1 cellular context compared by ENCODE assay signal in genomic region chr7:99002146-99002826, GRCh38.
TF ChIP-seq lines count a peak whose summit lies in the region.

No MANE protein-coding gene starts in this region.

TF ChIP-seq in WTC11, 78 proteins besides CTCF, POLR2A, EP300 and RAD21:
- TF ChIP-seq IRF2 (CRISPR knock-in tag; IDR thresholded peaks at IDR 0.05; ENCODE audit: borderline replicate concordance, low read depth) (no peak), ZMAT4 (CRISPR knock-in tag; IDR thresholded peaks at IDR 0.05) (no peak), ATF1 (CRISPR knock-in tag; IDR thresholded peaks at IDR 0.05) (no peak)
- TF ChIP-seq, protein P1, sequence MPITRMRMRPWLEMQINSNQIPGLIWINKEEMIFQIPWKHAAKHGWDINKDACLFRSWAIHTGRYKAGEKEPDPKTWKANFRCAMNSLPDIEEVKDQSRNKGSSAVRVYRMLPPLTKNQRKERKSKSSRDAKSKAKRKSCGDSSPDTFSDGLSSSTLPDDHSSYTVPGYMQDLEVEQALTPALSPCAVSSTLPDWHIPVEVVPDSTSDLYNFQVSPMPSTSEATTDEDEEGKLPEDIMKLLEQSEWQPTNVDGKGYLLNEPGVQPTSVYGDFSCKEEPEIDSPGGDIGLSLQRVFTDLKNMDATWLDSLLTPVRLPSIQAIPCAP (CRISPR knock-in tag; IDR thresholded peaks at IDR 0.05), result no peak
- TF ChIP-seq, protein P2, sequence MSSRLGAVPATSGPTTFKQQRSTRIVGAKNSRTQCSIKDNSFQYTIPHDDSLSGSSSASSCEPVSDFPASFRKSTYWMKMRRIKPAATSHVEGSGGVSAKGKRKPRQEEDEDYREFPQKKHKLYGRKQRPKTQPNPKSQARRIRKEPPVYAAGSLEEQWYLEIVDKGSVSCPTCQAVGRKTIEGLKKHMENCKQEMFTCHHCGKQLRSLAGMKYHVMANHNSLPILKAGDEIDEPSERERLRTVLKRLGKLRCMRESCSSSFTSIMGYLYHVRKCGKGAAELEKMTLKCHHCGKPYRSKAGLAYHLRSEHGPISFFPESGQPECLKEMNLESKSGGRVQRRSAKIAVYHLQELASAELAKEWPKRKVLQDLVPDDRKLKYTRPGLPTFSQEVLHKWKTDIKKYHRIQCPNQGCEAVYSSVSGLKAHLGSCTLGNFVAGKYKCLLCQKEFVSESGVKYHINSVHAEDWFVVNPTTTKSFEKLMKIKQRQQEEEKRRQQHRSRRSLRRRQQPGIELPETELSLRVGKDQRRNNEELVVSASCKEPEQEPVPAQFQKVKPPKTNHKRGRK (CRISPR knock-in tag; IDR thresholded peaks at IDR 0.05; ENCODE audit: borderline replicate concordance), result no peak
- TF ChIP-seq, protein P3, sequence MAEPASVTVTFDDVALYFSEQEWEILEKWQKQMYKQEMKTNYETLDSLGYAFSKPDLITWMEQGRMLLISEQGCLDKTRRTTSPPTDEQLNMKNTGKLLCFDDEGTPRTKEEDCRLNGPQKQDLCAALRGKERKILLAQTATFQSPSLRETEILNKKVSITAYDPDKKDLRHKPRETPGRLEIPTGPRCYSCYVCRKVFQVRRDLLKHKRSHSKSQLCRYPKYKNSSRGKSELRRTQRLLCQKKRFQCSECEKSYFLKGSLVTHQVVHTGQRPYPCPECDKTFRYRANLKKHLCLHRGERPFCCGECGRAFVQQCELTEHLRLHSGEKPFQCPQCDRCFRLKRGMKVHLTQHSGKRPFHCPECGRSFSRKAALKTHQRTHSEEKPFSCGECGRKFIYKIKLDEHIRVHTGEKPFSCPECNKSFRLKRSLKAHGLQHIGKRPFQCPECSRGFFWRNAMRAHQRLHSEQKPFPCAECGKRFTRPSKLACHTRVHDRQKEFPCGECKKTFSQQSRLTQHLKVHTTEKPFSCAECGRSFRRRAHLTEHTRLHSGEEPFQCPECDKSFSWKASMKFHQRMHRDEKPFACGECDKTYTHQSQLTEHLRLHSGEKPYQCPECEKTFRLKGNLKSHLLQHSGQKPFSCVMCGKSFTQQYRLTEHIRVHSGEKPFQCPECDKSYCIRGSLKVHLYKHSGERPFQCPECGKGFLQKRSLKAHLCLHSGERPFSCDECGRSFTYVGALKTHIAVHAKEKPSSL (CRISPR knock-in tag; conservative IDR thresholded peaks at IDR 0.05), result no peak
- TF ChIP-seq, protein P4, sequence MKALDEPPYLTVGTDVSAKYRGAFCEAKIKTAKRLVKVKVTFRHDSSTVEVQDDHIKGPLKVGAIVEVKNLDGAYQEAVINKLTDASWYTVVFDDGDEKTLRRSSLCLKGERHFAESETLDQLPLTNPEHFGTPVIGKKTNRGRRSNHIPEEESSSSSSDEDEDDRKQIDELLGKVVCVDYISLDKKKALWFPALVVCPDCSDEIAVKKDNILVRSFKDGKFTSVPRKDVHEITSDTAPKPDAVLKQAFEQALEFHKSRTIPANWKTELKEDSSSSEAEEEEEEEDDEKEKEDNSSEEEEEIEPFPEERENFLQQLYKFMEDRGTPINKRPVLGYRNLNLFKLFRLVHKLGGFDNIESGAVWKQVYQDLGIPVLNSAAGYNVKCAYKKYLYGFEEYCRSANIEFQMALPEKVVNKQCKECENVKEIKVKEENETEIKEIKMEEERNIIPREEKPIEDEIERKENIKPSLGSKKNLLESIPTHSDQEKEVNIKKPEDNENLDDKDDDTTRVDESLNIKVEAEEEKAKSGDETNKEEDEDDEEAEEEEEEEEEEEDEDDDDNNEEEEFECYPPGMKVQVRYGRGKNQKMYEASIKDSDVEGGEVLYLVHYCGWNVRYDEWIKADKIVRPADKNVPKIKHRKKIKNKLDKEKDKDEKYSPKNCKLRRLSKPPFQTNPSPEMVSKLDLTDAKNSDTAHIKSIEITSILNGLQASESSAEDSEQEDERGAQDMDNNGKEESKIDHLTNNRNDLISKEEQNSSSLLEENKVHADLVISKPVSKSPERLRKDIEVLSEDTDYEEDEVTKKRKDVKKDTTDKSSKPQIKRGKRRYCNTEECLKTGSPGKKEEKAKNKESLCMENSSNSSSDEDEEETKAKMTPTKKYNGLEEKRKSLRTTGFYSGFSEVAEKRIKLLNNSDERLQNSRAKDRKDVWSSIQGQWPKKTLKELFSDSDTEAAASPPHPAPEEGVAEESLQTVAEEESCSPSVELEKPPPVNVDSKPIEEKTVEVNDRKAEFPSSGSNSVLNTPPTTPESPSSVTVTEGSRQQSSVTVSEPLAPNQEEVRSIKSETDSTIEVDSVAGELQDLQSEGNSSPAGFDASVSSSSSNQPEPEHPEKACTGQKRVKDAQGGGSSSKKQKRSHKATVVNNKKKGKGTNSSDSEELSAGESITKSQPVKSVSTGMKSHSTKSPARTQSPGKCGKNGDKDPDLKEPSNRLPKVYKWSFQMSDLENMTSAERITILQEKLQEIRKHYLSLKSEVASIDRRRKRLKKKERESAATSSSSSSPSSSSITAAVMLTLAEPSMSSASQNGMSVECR (CRISPR knock-in tag; IDR thresholded peaks at IDR 0.05; ENCODE audit: borderline replicate concordance), result no peak
